Comparison of ENCODE assay signal across 8 cellular contexts in genomic region chr12:92929957-92930356, GRCh38. TPM values are rescaled to one million over a fixed set of nuclear protein-coding genes. Genes with fewer than 3 reads are reported as not detected.
DNase-seq lines count a peak whose midpoint lies in the region; ATAC-seq and TF ChIP-seq lines count a peak whose summit lies in the region.

No MANE protein-coding gene starts in this region.

- TF ChIP-seq EP300 in upper lobe of left lung (IDR thresholded peaks at IDR 0.05) = no peak

- intact Hi-C loops in ascending aorta (cut with DNase I) = loop anchor here (1.0 to 5.0 kb wide), 6 partner anchors 31 to 783 kb away; partner anchors contain the start of genes BTG1, NUDT4 and SOCS2
- intact Hi-C loops in lower lobe of right lung (cut with DNase I) = no loop called here

- WGBS in upper lobe of left lung, 2 donors = 7 to 10% methylated on average over 9 of the region's 9 CpGs

- H3K27ac Mint-ChIP-seq in activated naive CD4-positive, alpha-beta T cell treated with anti-CD3 and anti-CD28 coated beads, Interleukin-2, amount 10 ng/mL, durations not matched to agents 7 days and 5 days = peak overlapping the region; percentile 95

- H3K4me1 ChIP-seq in ascending aorta (peaks cover 5 to 13% of the 10 kb centered on the region in 2 donors), lower lobe of right lung (peaks cover 29% of the 10 kb centered on the region), upper lobe of left lung (peaks cover 16 to 37% (median 21%) of the 10 kb centered on the region in 4 donors)

- H3K4me3 ChIP-seq in ascending aorta (peak overlapping the region; percentile 69 to 100), lower lobe of right lung (peak overlapping the region; percentile 68), upper lobe of left lung (peak overlapping the region; percentile 75 to 90 (median 86))

- H3K27me3 Mint-ChIP-seq in activated naive CD4-positive, alpha-beta T cell treated with anti-CD3 and anti-CD28 coated beads, Interleukin-2, amount 10 ng/mL, durations not matched to agents 7 days and 5 days = peaks cover 4% of the 10 kb centered on the region

- no peak for TF ChIP-seq POLR2A in upper lobe of left lung (IDR thresholded peaks at IDR 0.05)

- no peak for DNase-seq in activated naive CD4-positive, alpha-beta T cell treated with anti-CD3 and anti-CD28 coated beads, Interleukin-2, amount 10 ng/mL, durations not matched to agents 7 days and 5 days
- DNase-seq in activated naive CD4-positive, alpha-beta T cell treated with Interleukin-2 at 50 U/mL for 16 hours = no peak
- no peak for DNase-seq in ascending aorta (ENCODE audit: low spot score in 2 of 2)
- DNase-seq in lower lobe of right lung = no peak
- no peak for DNase-seq in upper lobe of left lung
- DNase-seq in occipital lobe (lab: John Stamatoyannopoulos, UW) = no peak
- DNase-seq in COLO829 (ENCODE audit: low spot score) = no peak

- peaks cover 6% of the 10 kb centered on the region for H3K36me3 Mint-ChIP-seq in activated naive CD4-positive, alpha-beta T cell treated with anti-CD3 and anti-CD28 coated beads, Interleukin-2, amount 10 ng/mL, durations not matched to agents 7 days and 5 days

- H3K36me3 ChIP-seq in ascending aorta = no peaks in the 10 kb centered on the region
- no peaks in the 10 kb centered on the region for H3K36me3 ChIP-seq in lower lobe of right lung
- no peaks in the 10 kb centered on the region for H3K36me3 ChIP-seq in upper lobe of left lung

- H3K4me1 Mint-ChIP-seq in activated naive CD4-positive, alpha-beta T cell treated with anti-CD3 and anti-CD28 coated beads, Interleukin-2, amount 10 ng/mL, durations not matched to agents 7 days and 5 days = peaks cover 28% of the 10 kb centered on the region

- no peaks in the 10 kb centered on the region for H3K9me3 Mint-ChIP-seq in activated naive CD4-positive, alpha-beta T cell treated with anti-CD3 and anti-CD28 coated beads, Interleukin-2, amount 10 ng/mL, durations not matched to agents 7 days and 5 days

- H3K9me3 ChIP-seq in ascending aorta (no peaks in the 10 kb centered on the region), lower lobe of right lung (no peaks in the 10 kb centered on the region), upper lobe of left lung (no peaks in the 10 kb centered on the region)

- CTCF ChIA-PET in activated naive CD4-positive, alpha-beta T cell treated with anti-CD3 and anti-CD28 coated beads, Interleukin-2, amount 10 ng/mL, durations not matched to agents 7 days and 5 days (lab: Charles Lee) = interaction anchor here (0.9 to 2.2 kb wide), 3 partner anchors 57 to 144 kb away, joined by 3 to 6 read pairs (median 4); no protein-coding TSS in a partner anchor

- H3K27me3 ChIP-seq in ascending aorta (no peaks in the 10 kb centered on the region), lower lobe of right lung (ENCODE audit: low read depth) (no peaks in the 10 kb centered on the region), upper lobe of left lung (no peaks in the 10 kb centered on the region)

- TF ChIP-seq CTCF in ascending aorta (IDR thresholded peaks at IDR 0.05) (no peak), lower lobe of right lung (IDR thresholded peaks at IDR 0.05) (no peak), upper lobe of left lung (IDR thresholded peaks at IDR 0.05) (no peak)

- peak overlapping the region; percentile 98 to 99 for H3K27ac ChIP-seq in ascending aorta
- peak overlapping the region; percentile 98 for H3K27ac ChIP-seq in lower lobe of right lung
- peak overlapping the region; percentile 95 to 100 (median 98) for H3K27ac ChIP-seq in upper lobe of left lung

- ATAC-seq in lower lobe of right lung (no peak), upper lobe of left lung (ENCODE audit: low FRiP score in 2 of 2) (no peak), HG03135 (IDR thresholded peaks at IDR 0.05; ENCODE audit: unreplicated experiment) (no peak)

- peak overlapping the region; percentile 85 for H3K4me3 Mint-ChIP-seq in activated naive CD4-positive, alpha-beta T cell treated with anti-CD3 and anti-CD28 coated beads, Interleukin-2, amount 10 ng/mL, durations not matched to agents 7 days and 5 days

RNA-seq across cellular contexts. Expression of gene EEA1, which starts 0.9 kb away (rescaled TPM):
- total RNA-seq in ascending aorta (10.9 TPM), lower lobe of right lung (33.5 TPM), upper lobe of left lung (10 to 100 TPM; 10.2 to 33.5 (median 22.8) TPM), occipital lobe (16.7 TPM)
